8 cellular contexts compared by ENCODE assay signal in the genomic region with DNA sequence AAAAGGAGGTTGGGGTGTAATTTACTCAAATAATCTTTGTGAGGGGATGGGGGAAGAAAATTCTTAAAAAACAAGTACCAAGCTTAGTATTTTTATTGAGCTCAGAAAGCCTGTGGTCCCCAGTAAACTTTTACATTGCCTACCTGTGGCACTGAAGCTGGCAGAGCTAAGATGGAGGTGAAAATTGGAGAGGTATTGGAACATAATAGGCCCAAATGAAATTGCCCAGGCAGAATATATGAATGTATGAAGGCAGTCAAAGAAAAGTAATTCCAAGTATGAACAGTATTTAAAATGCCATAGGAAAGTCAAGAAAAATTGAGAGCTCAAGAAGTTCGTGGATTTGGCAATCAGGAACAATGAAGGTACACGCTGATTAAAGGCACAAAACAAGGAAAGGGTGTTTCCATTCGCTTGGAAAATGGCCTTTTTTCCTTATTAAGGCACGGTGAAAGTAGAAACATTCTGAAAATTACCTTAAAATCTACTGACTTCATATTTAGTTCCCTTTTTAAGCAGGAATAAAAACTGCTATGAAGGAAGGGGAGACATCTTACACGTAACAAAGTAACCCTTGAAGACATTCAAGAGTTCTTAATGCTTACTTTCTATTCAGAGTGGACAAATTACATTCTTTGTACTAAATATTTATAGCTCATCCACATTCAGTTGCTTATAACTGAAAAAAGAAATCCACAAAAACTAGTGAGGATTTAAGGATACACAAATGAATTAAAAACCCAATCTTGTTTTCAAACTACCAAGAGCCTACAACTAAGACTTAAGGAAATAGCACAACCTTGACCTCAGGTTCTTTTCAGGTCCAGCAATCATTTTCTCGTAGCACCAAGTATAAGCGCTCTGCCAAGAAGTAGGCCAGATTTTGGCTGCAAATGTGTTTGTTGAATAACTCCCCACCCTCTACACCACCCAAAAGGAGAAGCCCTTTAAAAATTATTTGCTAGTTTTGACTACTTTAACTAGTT. TPM values are rescaled to one million over a fixed set of nuclear protein-coding genes. Genes with fewer than 3 reads are reported as not detected.
DNase-seq lines count a peak whose midpoint lies in the region; ATAC-seq and TF ChIP-seq lines count a peak whose summit lies in the region.

No MANE protein-coding gene starts in this region.

- peaks cover 15% of the 10 kb centered on the region for H3K4me1 ChIP-seq in colonic mucosa
- peaks cover 30% of the 10 kb centered on the region for H3K4me1 ChIP-seq in mucosa of stomach (ENCODE audit: control insufficient read depth, insufficient read depth, low read length)

- peak overlapping the region; percentile 75 for H3K4me3 ChIP-seq in MG63
- peak overlapping the region; percentile 62 for H3K4me3 ChIP-seq in colonic mucosa
- H3K4me3 ChIP-seq in mucosa of stomach (ENCODE audit: low read length): peak overlapping the region; percentile 56

- peak; percentile 55 for DNase-seq in CD1c-positive myeloid dendritic cell (ENCODE audit: extremely low spot score)
- DNase-seq in MG63: no peak
- no peak for DNase-seq in colonic mucosa
- DNase-seq in GF-D8 (lab: John Stamatoyannopoulos, UW): no peak
- DNase-seq in HPDE6-E6E7 (ENCODE audit: extremely low spot score): no peak
- no peak for DNase-seq in OCI-M2 (lab: John Stamatoyannopoulos, UW; ENCODE audit: unreplicated experiment)

- H3K36me3 ChIP-seq in MG63 (peaks cover 14% of the 10 kb centered on the region), colonic mucosa (no peaks in the 10 kb centered on the region), mucosa of stomach (ENCODE audit: control insufficient read depth, insufficient read depth, low read length) (no peaks in the 10 kb centered on the region)

- H3K9me3 ChIP-seq in MG63 (no peaks in the 10 kb centered on the region), colonic mucosa (no peaks in the 10 kb centered on the region), mucosa of stomach (ENCODE audit: control insufficient read depth, low read length) (no peaks in the 10 kb centered on the region)

- no peak for ATAC-seq in GM19395 (IDR thresholded peaks at IDR 0.05; ENCODE audit: unreplicated experiment)

- H3K27me3 ChIP-seq in MG63: no peaks in the 10 kb centered on the region
- H3K27me3 ChIP-seq in colonic mucosa: no peaks in the 10 kb centered on the region
- no peaks in the 10 kb centered on the region for H3K27me3 ChIP-seq in mucosa of stomach (ENCODE audit: control insufficient read depth, insufficient read depth, low read length)

- intact Hi-C loops in colonic mucosa (cut with DNase I): loop anchor here (10.0 kb wide), 1 partner anchor 66 kb away; no protein-coding TSS in a partner anchor

- H3K9ac ChIP-seq in colonic mucosa (ENCODE audit: low read depth in 2 of 2, low read length in 2 of 2) (peak overlapping the region; percentile 84 to 87), mucosa of stomach (ENCODE audit: low read length) (peak overlapping the region; percentile 100)

- H3K27ac ChIP-seq in colonic mucosa: peak overlapping the region; percentile 99

- TF ChIP-seq CTCF in colonic mucosa (IDR thresholded peaks at IDR 0.05): no peak

RNA-seq across cellular contexts. Expression of gene KMT2E, which starts 3.2 kb away (rescaled TPM):
- 5.1 and 6.7 TPM in 2 replicates for total RNA-seq in MG63 (2014; rRNA removed; shearing (Covaris generic); ENCODE audit: low replicate concordance)
- 100 to 1,000 TPM in 1 of 2 donors, 10 to 100 TPM in 1; 78.6 to 116 TPM for total RNA-seq in colonic mucosa

Comparison
In these comparisons a context has a peak if more than half of its experiments do, and no peak if none do; other contexts are left out.
1. RNA of gene KMT2E, which starts 3.2 kb away (total RNA-seq): 78.6 to 116 TPM in colonic mucosa; 5.1 to 6.7 TPM in MG63; every median in the first group is over 10 times any median in the second.
2. Peak in every context shown above with its lines, with median percentiles within 50 percentile points of each other: H3K4me3 ChIP-seq.